27 cellular contexts compared by ENCODE assay signal in genomic region chr1:226601456-226601855, GRCh38. TPM values are rescaled to one million over a fixed set of nuclear protein-coding genes. Genes with fewer than 3 reads are reported as not detected.
DNase-seq lines count a peak whose midpoint lies in the region; ATAC-seq and TF ChIP-seq lines count a peak whose summit lies in the region.
"Had no signal": no experiment of that assay in that cellular context is flagged by ENCODE, and none has a peak within 500 bp of the region (broad histone marks: within the 10 kb centered on the region; RNA-seq: fewer than 3 reads in every experiment).

No MANE protein-coding gene starts in this region.

- no peak overlapping the region for H3K4me3 Mint-ChIP-seq in chondrocyte (ENCODE audit: unreplicated experiment)
- no peak overlapping the region for H3K4me3 Mint-ChIP-seq in activated T-helper 2 cell treated with anti-CD3 and anti-CD28 coated beads, Interferon-gamma antibody, Interleukin-2, Interleukin-4, amounts not matched to agents 10 μg/mL and 5 μg/mL and 100 μg/mL, durations not matched to agents 14 hours and 24 hours and 36 hours (ENCODE audit: low read depth)
- H3K4me3 Mint-ChIP-seq in activated naive CD4-positive, alpha-beta T cell treated with anti-CD3 and anti-CD28 coated beads for 36 hours = no peak overlapping the region
- H3K4me3 Mint-ChIP-seq: CD8-positive, alpha-beta T cell; GM23338 had no signal

- no peaks in the 10 kb centered on the region for H3K9me3 ChIP-seq in ovary
- H3K9me3 ChIP-seq in upper lobe of right lung = no peaks in the 10 kb centered on the region
- H3K9me3 ChIP-seq: Peyer's patch had no signal

- TF ChIP-seq CTCF in chondrocyte (IDR thresholded peaks at IDR 0.05) (no peak), ovary (IDR thresholded peaks at IDR 0.05) (no peak), upper lobe of right lung (IDR thresholded peaks at IDR 0.05) (no peak)

- intact Hi-C loops in ovary (cut with DNase I) = loop anchor here in 1 of 4 donors (5.0 kb wide), 1 partner anchor 54 kb away; the partner anchor contains the start of gene STUM
- intact Hi-C loops in upper lobe of right lung (cut with DNase I) = no loop called here
- intact Hi-C loops in activated T-helper 2 cell treated with anti-CD3 and anti-CD28 coated beads, Interferon-gamma antibody, Interleukin-2, Interleukin-4, amounts not matched to agents 10 μg/mL and 5 μg/mL and 100 μg/mL, durations not matched to agents 14 hours and 24 hours and 36 hours (cut with micrococcal nuclease) = no loop called here
- intact Hi-C loops in activated naive CD4-positive, alpha-beta T cell treated with anti-CD3 and anti-CD28 coated beads for 36 hours (cut with micrococcal nuclease) = loop anchor here (10.0 kb wide), 1 partner anchor 147 kb away; no protein-coding TSS in a partner anchor

- no peak overlapping the region for H3K27ac Mint-ChIP-seq in chondrocyte (ENCODE audit: unreplicated experiment)
- H3K27ac Mint-ChIP-seq in activated T-helper 2 cell treated with anti-CD3 and anti-CD28 coated beads, Interferon-gamma antibody, Interleukin-2, Interleukin-4, amounts not matched to agents 10 μg/mL and 5 μg/mL and 100 μg/mL, durations not matched to agents 14 hours and 24 hours and 36 hours = no peak overlapping the region
- H3K27ac Mint-ChIP-seq in activated naive CD4-positive, alpha-beta T cell treated with anti-CD3 and anti-CD28 coated beads for 36 hours = no peak overlapping the region
- H3K27ac Mint-ChIP-seq: CD8-positive, alpha-beta T cell; GM23338 had no signal

- ATAC-seq in upper lobe of right lung = no peak
- ATAC-seq: CD8-positive, alpha-beta T cell; GM12878; GM23338; HCT116; HepG2 had no signal

- H3K9me3 Mint-ChIP-seq in chondrocyte (ENCODE audit: low read depth) = peaks cover under 1% of the 10 kb centered on the region
- no peaks in the 10 kb centered on the region for H3K9me3 Mint-ChIP-seq in activated T-helper 2 cell treated with anti-CD3 and anti-CD28 coated beads, Interferon-gamma antibody, Interleukin-2, Interleukin-4, amounts not matched to agents 10 μg/mL and 5 μg/mL and 100 μg/mL, durations not matched to agents 14 hours and 24 hours and 36 hours
- no peaks in the 10 kb centered on the region for H3K9me3 Mint-ChIP-seq in activated naive CD4-positive, alpha-beta T cell treated with anti-CD3 and anti-CD28 coated beads for 36 hours
- H3K9me3 Mint-ChIP-seq: CD8-positive, alpha-beta T cell; GM23338 had no signal

- H3K36me3 Mint-ChIP-seq in chondrocyte (ENCODE audit: low read depth) = peaks cover 1% of the 10 kb centered on the region
- no peaks in the 10 kb centered on the region for H3K36me3 Mint-ChIP-seq in activated T-helper 2 cell treated with anti-CD3 and anti-CD28 coated beads, Interferon-gamma antibody, Interleukin-2, Interleukin-4, amounts not matched to agents 10 μg/mL and 5 μg/mL and 100 μg/mL, durations not matched to agents 14 hours and 24 hours and 36 hours (ENCODE audit: low read depth)
- H3K36me3 Mint-ChIP-seq in activated naive CD4-positive, alpha-beta T cell treated with anti-CD3 and anti-CD28 coated beads for 36 hours (ENCODE audit: low read depth) = no peaks in the 10 kb centered on the region
- H3K36me3 Mint-ChIP-seq: CD8-positive, alpha-beta T cell had no signal

- peaks cover 8% of the 10 kb centered on the region for H3K27me3 Mint-ChIP-seq in chondrocyte (ENCODE audit: low read depth)
- H3K27me3 Mint-ChIP-seq in activated T-helper 2 cell treated with anti-CD3 and anti-CD28 coated beads, Interferon-gamma antibody, Interleukin-2, Interleukin-4, amounts not matched to agents 10 μg/mL and 5 μg/mL and 100 μg/mL, durations not matched to agents 14 hours and 24 hours and 36 hours (ENCODE audit: low read depth) = peaks cover 4% of the 10 kb centered on the region
- H3K27me3 Mint-ChIP-seq in activated naive CD4-positive, alpha-beta T cell treated with anti-CD3 and anti-CD28 coated beads for 36 hours (ENCODE audit: low read depth) = no peaks in the 10 kb centered on the region

- no peak for TF ChIP-seq EP300 in ovary (IDR thresholded peaks at IDR 0.05)

- H3K4me3 ChIP-seq in ovary = no peak overlapping the region
- no peak overlapping the region for H3K4me3 ChIP-seq in upper lobe of right lung
- H3K4me3 ChIP-seq: GM12878, GM23338, Peyer's patch had no signal

- CTCF ChIA-PET in activated naive CD4-positive, alpha-beta T cell treated with anti-CD3 and anti-CD28 coated beads for 36 hours (lab: Charles Lee) = no interaction called here

- H3K27ac ChIP-seq in ovary = no peak overlapping the region
- H3K27ac ChIP-seq in upper lobe of right lung = no peak overlapping the region
- H3K27ac ChIP-seq: 22Rv1, HL-60 had no signal

- peaks cover 32% of the 10 kb centered on the region for H3K4me1 Mint-ChIP-seq in chondrocyte (ENCODE audit: low read depth)
- H3K4me1 Mint-ChIP-seq in activated T-helper 2 cell treated with anti-CD3 and anti-CD28 coated beads, Interferon-gamma antibody, Interleukin-2, Interleukin-4, amounts not matched to agents 10 μg/mL and 5 μg/mL and 100 μg/mL, durations not matched to agents 14 hours and 24 hours and 36 hours (ENCODE audit: low read depth) = peaks cover 3% of the 10 kb centered on the region
- H3K4me1 Mint-ChIP-seq in activated naive CD4-positive, alpha-beta T cell treated with anti-CD3 and anti-CD28 coated beads for 36 hours (ENCODE audit: low read depth) = no peaks in the 10 kb centered on the region

- H3K36me3 ChIP-seq in ovary (no peaks in the 10 kb centered on the region), upper lobe of right lung (no peaks in the 10 kb centered on the region)
- H3K36me3 ChIP-seq: Peyer's patch had no signal

- DNase-seq in activated effector memory CD4-positive, alpha-beta T cell treated with anti-CD3 and anti-CD28 coated beads, Interleukin-2, amount 50 U/mL, for 16 hours = peak; percentile 46
- no peak for DNase-seq in activated effector memory CD4-positive, alpha-beta T cell treated with Interleukin-2 at 50 U/mL for 16 hours
- DNase-seq in chondrocyte (ENCODE audit: low spot score) = peak; percentile 43
- peak in 3 of 5 donors; percentile 12 to 30 (median 14) for DNase-seq in ovary
- DNase-seq in upper lobe of right lung = peak; percentile 25
- no peak for DNase-seq in activated T-helper 2 cell treated with anti-CD3 and anti-CD28 coated beads, Interferon-gamma antibody, Interleukin-2, Interleukin-4, amounts not matched to agents 10 μg/mL and 5 μg/mL and 100 μg/mL, durations not matched to agents 14 hours and 24 hours and 36 hours (ENCODE audit: low spot score)
- DNase-seq in activated naive CD4-positive, alpha-beta T cell treated with anti-CD3 and anti-CD28 coated beads for 36 hours = no peak
- DNase-seq in GOT3 (lab: John Stamatoyannopoulos, UW) = no peak
- DNase-seq: C1 segment of cervical spinal cord; CD8-positive, alpha-beta T cell; DND-41; KG1; NCI-H1105; NCI-H146; NCI-H2029; NCI-H226; NCI-H524; NCI-H774 had no signal

- 91 to 96% (median 96%) methylated on average over 9 of the region's 9 CpGs for WGBS in ovary, 3 donors

- H3K27me3 ChIP-seq in ovary (no peaks in the 10 kb centered on the region), upper lobe of right lung (no peaks in the 10 kb centered on the region)
- H3K27me3 ChIP-seq: Peyer's patch had no signal

- H3K4me1 ChIP-seq in ovary (ENCODE audit: insufficient read depth) = peaks cover 16% of the 10 kb centered on the region
- peaks cover 14% of the 10 kb centered on the region for H3K4me1 ChIP-seq in upper lobe of right lung

- no peak for TF ChIP-seq POLR2A in ovary (IDR thresholded peaks at IDR 0.05)

RNA-seq across cellular contexts. Expression of gene STUM, which starts 52.9 kb away (rescaled TPM):
- total RNA-seq in chondrocyte = 0.27 to 0.67 TPM in 2 of 3 replicates, not detected in the other
- 1 to 10 TPM in 5 of 7 donors, under 1 TPM in 2; 0.24 to 6.1 (median 2.5) TPM for total RNA-seq in ovary
- 1 to 10 TPM; 1.6 to 2.7 TPM for polyA plus RNA-seq in ovary
- 0.49 TPM for total RNA-seq in upper lobe of right lung
- total RNA-seq in activated T-helper 2 cell treated with anti-CD3 and anti-CD28 coated beads, Interferon-gamma antibody, Interleukin-2, Interleukin-4, amounts not matched to agents 10 μg/mL and 5 μg/mL and 100 μg/mL, durations not matched to agents 14 hours and 24 hours and 36 hours = not detected in 2 replicates
- not detected for total RNA-seq in activated naive CD4-positive, alpha-beta T cell treated with anti-CD3 and anti-CD28 coated beads for 36 hours
- total RNA-seq: CD8-positive, alpha-beta T cell; HepG2; HT-29; OCI-LY7 had no signal
- polyA plus RNA-seq: HepG2 had no signal

Comparison
In these comparisons a context has a peak if more than half of its experiments do, and no peak if none do; other contexts are left out.
1. DNase-seq: peak in activated effector memory CD4-positive, alpha-beta T cell treated with anti-CD3 and anti-CD28 coated beads, Interleukin-2, amount 50 U/mL, for 16 hours (single experiment), chondrocyte (single experiment), ovary (3 of 5) and upper lobe of right lung (single experiment); none in activated effector memory CD4-positive, alpha-beta T cell treated with Interleukin-2 at 50 U/mL for 16 hours (single experiment), activated T-helper 2 cell treated with anti-CD3 and anti-CD28 coated beads, Interferon-gamma antibody, Interleukin-2, Interleukin-4, amounts not matched to agents 10 μg/mL and 5 μg/mL and 100 μg/mL, durations not matched to agents 14 hours and 24 hours and 36 hours (single experiment), activated naive CD4-positive, alpha-beta T cell treated with anti-CD3 and anti-CD28 coated beads for 36 hours (single experiment) and GOT3 (single experiment).